In genomic region chr5:114305402-114306207, GRCh38 we compare ENCODE assay signal across 8 cellular contexts. TPM values are rescaled to one million over a fixed set of nuclear protein-coding genes. Genes with fewer than 3 reads are reported as not detected.
DNase-seq lines count a peak whose midpoint lies in the region; ATAC-seq, FAIRE-seq and TF ChIP-seq lines count a peak whose summit lies in the region.

No MANE protein-coding gene starts in this region.

- TF ChIP-seq EP300 in HepG2 (IDR thresholded peaks at IDR 0.05; ENCODE audit: low read depth in 2 of 2, low read length in 2 of 2) (no peak), HepG2 (CRISPR knock-in tag; IDR thresholded peaks at IDR 0.05; ENCODE audit: borderline replicate concordance) (no peak), suprapubic skin (IDR thresholded peaks at IDR 0.05) (no peak)

- H4K91ac ChIP-seq in trophoblast cell (ENCODE audit: low read depth, low read length), result no peak overlapping the region

- peak overlapping the region; percentile 82 for H3K27ac Mint-ChIP-seq in HFFc6

- peaks cover 29% of the 10 kb centered on the region; the same call in 1 of the 2 replicates for H3K36me3 Mint-ChIP-seq in HFFc6 (ENCODE audit: low read depth)

- no peak overlapping the region for H3K4me3 Mint-ChIP-seq in HFFc6

- in situ Hi-C loops in HepG2 (cut with HindIII; ENCODE audit: extremely low pct_ligation_motif_present, low pct_unique_long_range_greater_than_20kb), result no loop called here

- POLR2A ChIA-PET in HepG2 (lab: Yijun Ruan, JAX), result no interaction called here

- no peak overlapping the region for H3K9ac ChIP-seq in HepG2 (ENCODE audit: insufficient read depth, low read depth, low read length)
- H3K9ac ChIP-seq in trophoblast cell (ENCODE audit: low read length), result no peak overlapping the region

- peak; percentile 62 for ATAC-seq in HepG2

- peak; percentile 21 for FAIRE-seq in HepG2 (lab: Jason Lieb, UNC)

- no peaks in the 10 kb centered on the region for H3K36me3 ChIP-seq in HepG2 (replicated peaks in 1 of 2; ENCODE audit: control insufficient read depth in 1 of 2, insufficient read depth in 2 of 2, low read length in 2 of 2)
- no peaks in the 10 kb centered on the region for H3K36me3 ChIP-seq in suprapubic skin
- no peaks in the 10 kb centered on the region for H3K36me3 ChIP-seq in trophoblast cell (ENCODE audit: control insufficient read depth in 1 of 2, insufficient read depth in 2 of 2, low read length in 2 of 2)

- no peaks in the 10 kb centered on the region for H3K79me2 ChIP-seq in HepG2 (ENCODE audit: insufficient read depth, low read length)
- H3K79me2 ChIP-seq in trophoblast cell (ENCODE audit: control insufficient read depth, insufficient read depth, low read length, poor library complexity), result no peaks in the 10 kb centered on the region

- peaks cover 60% of the 10 kb centered on the region for H3K4me1 Mint-ChIP-seq in HFFc6 (ENCODE audit: low read depth)

- no peak overlapping the region for H4K8ac ChIP-seq in trophoblast cell (ENCODE audit: low read depth, low read length)

- DNase-seq in ELF-1 (ENCODE audit: low read depth, low spot score) (peak; percentile 23), HFFc6 (peak; percentile 80), SK-N-DZ (ENCODE audit: low spot score) (peak; percentile 73), HepG2 (ENCODE audit: low spot score) (peak; percentile 1), suprapubic skin (ENCODE audit: low spot score in 2 of 2) (no peak), hippocampal formation (lab: John Stamatoyannopoulos, UW) (no peak), trophoblast cell (no peak), CD1c-positive myeloid dendritic cell (ENCODE audit: extremely low spot score) (no peak)

- H3K27me3 ChIP-seq in HepG2 (ENCODE audit: control insufficient read depth in 1 of 2, insufficient read depth in 2 of 2, low read length in 2 of 2) (no peaks in the 10 kb centered on the region), suprapubic skin (no peaks in the 10 kb centered on the region), trophoblast cell (ENCODE audit: insufficient read depth, low read length) (no peaks in the 10 kb centered on the region)

- 0% methylated on average over 1 of the region's 1 CpG for WGBS in HepG2 (ENCODE audit: low lambda C conversion rate)
- 75% methylated on average over 1 of the region's 1 CpG for WGBS in suprapubic skin
- WGBS in trophoblast cell (ENCODE audit: extremely low coverage, insufficient coverage, insufficient read length), result no CpG with 5 or more reads among the region's 1 CpG

- H3K27me3 Mint-ChIP-seq in HFFc6 (ENCODE audit: insufficient read depth), result no peaks in the 10 kb centered on the region; the same call in 1 of the 2 replicates

- no peak overlapping the region for H3K23ac ChIP-seq in trophoblast cell (ENCODE audit: low read length)

- TF ChIP-seq CTCF in HFFc6 (IDR thresholded peaks at IDR 0.05), result peak; percentile 80
- TF ChIP-seq CTCF in HepG2 (CRISPR knock-in tag; IDR thresholded peaks at IDR 0.05), result peak; percentile 40
- no peak for TF ChIP-seq CTCF in suprapubic skin (IDR thresholded peaks at IDR 0.05)

- no peak overlapping the region for H2BK120ac ChIP-seq in trophoblast cell (ENCODE audit: insufficient read depth, low read length, poor library complexity)

- intact Hi-C loops in HepG2 (cut with micrococcal nuclease; ENCODE audit: unreplicated experiment), result loop anchor here (5.0 to 10.0 kb wide), 2 partner anchors 201 to 628 kb away; no protein-coding TSS in a partner anchor

- H3K4me3 ChIP-seq in HepG2 (replicated peaks in 1 of 3; ENCODE audit: insufficient read depth in 1 of 3, low read depth in 2 of 3, low read length in 3 of 3), result no peak overlapping the region
- no peak overlapping the region for H3K4me3 ChIP-seq in suprapubic skin
- no peak overlapping the region for H3K4me3 ChIP-seq in trophoblast cell (ENCODE audit: low read depth, low read length)

- no peak for TF ChIP-seq POLR2A in HepG2 (IDR thresholded peaks at IDR 0.05; ENCODE audit: insufficient read depth in 1 of 2, low read depth in 2 of 2, low read length in 2 of 2)
- TF ChIP-seq POLR2A in suprapubic skin (IDR thresholded peaks at IDR 0.05), result no peak

- H3K4me2 ChIP-seq in HepG2 (ENCODE audit: low read depth, low read length) (no peak overlapping the region), trophoblast cell (ENCODE audit: low read length) (no peak overlapping the region)

- no peak overlapping the region for H2AFZ ChIP-seq in HepG2 (ENCODE audit: low read length)
- H2AFZ ChIP-seq in trophoblast cell (ENCODE audit: insufficient read depth, low read length, poor library complexity), result no peak overlapping the region

- no peaks in the 10 kb centered on the region for H3K79me1 ChIP-seq in trophoblast cell (ENCODE audit: low read length)

- H3K14ac ChIP-seq in trophoblast cell (ENCODE audit: low read length), result no peak overlapping the region

- H4K12ac ChIP-seq in trophoblast cell (ENCODE audit: low read depth, low read length), result no peak overlapping the region

- no peaks in the 10 kb centered on the region for H3K4me1 ChIP-seq in HepG2 (ENCODE audit: insufficient read depth, low read length)
- no peaks in the 10 kb centered on the region for H3K4me1 ChIP-seq in suprapubic skin
- no peaks in the 10 kb centered on the region for H3K4me1 ChIP-seq in trophoblast cell (ENCODE audit: control insufficient read depth in 1 of 2, insufficient read depth in 2 of 2, low read length in 2 of 2)

- TF ChIP-seq RAD21 in HepG2 (CRISPR knock-in tag; IDR thresholded peaks at IDR 0.05), result no peak

- no peaks in the 10 kb centered on the region for H3K9me3 ChIP-seq in HepG2 (ENCODE audit: low read length)
- H3K9me3 ChIP-seq in suprapubic skin, result no peaks in the 10 kb centered on the region
- H3K9me3 ChIP-seq in trophoblast cell (ENCODE audit: insufficient read depth, low read depth, low read length), result no peaks in the 10 kb centered on the region

- H3K27ac ChIP-seq in HepG2 (ENCODE audit: extremely low read length, insufficient read depth, low read length), result no peak overlapping the region
- no peak overlapping the region for H3K27ac ChIP-seq in suprapubic skin
- no peak overlapping the region for H3K27ac ChIP-seq in trophoblast cell (ENCODE audit: low read depth, low read length)

- no peaks in the 10 kb centered on the region for H3K9me3 Mint-ChIP-seq in HFFc6

- no peak overlapping the region for H2BK12ac ChIP-seq in trophoblast cell (ENCODE audit: low read length)

- no TSS peak for BruUV-seq in HepG2 (replicated peaks; lab: Mats Ljungman, UMichigan)

- H2AK5ac ChIP-seq in trophoblast cell (ENCODE audit: low read length), result no peak overlapping the region

- no peak overlapping the region for H3K18ac ChIP-seq in trophoblast cell (ENCODE audit: low read length)

- no peak overlapping the region for H2BK5ac ChIP-seq in trophoblast cell (ENCODE audit: low read depth, low read length, poor library complexity)

- no peak overlapping the region for H3K4ac ChIP-seq in trophoblast cell (ENCODE audit: low read depth, low read length)

- H4K20me1 ChIP-seq in HepG2 (ENCODE audit: insufficient read depth, low read length), result no peaks in the 10 kb centered on the region

- CTCF ChIA-PET in HepG2 (lab: Yijun Ruan, JAX; ENCODE audit: low intra/inter-chr PET ratio, low total read pairs), result interaction anchor here (1.2 kb wide), 1 partner anchor 204 kb away, joined by 4 read pairs; no protein-coding TSS in a partner anchor

TF ChIP-seq in HepG2, 621 proteins besides CTCF, POLR2A, EP300 and RAD21 (continues in another document):
- TF ChIP-seq CREB1 (IDR thresholded peaks at IDR 0.05) (peak; percentile 70), CREB1 (CRISPR knock-in tag; IDR thresholded peaks at IDR 0.05) (no peak), ZBTB7A (CRISPR knock-in tag; IDR thresholded peaks at IDR 0.05) (no peak)
- TF ChIP-seq, protein P1, sequence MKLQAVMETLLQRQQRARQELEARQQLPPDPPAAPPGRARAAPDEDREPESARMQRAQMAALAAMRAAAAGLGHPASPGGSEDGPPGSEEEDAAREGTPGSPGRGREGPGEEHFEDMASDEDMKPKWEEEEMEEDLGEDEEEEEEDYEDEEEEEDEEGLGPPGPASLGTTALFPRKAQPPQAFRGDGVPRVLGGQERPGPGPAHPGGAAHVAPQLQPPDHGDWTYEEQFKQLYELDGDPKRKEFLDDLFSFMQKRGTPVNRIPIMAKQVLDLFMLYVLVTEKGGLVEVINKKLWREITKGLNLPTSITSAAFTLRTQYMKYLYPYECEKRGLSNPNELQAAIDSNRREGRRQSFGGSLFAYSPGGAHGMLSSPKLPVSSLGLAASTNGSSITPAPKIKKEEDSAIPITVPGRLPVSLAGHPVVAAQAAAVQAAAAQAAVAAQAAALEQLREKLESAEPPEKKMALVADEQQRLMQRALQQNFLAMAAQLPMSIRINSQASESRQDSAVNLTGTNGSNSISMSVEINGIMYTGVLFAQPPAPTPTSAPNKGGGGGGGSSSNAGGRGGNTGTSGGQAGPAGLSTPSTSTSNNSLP (IDR thresholded peaks at IDR 0.05; ENCODE audit: low read depth, low read length), result no peak

RNA-seq across cellular contexts. Expression of gene KCNN2, which starts 56.3 kb away (rescaled TPM):
- 10 to 100 TPM; 13.9 to 51.6 (median 47.0) TPM for total RNA-seq in HFFc6 (2021; fragmentation: NEBNext Ultra II Directional; extraction: Animal tissue kit (Norgen Biotek cat#: 25700))
- 7.4 and 7.5 TPM in 2 replicates for polyA plus RNA-seq in SK-N-DZ (2014; cell fraction: cytosol; rRNA removed)
- polyA plus RNA-seq in SK-N-DZ (2014; cell fraction: nucleus; rRNA removed), result 8.3 and 8.8 TPM in 2 replicates
- total RNA-seq in HepG2 (2016; rRNA removed; fragmentation: Illumina TruSeq; extraction: Trizol) (not detected in 2 replicates), suprapubic skin (1 to 10 TPM in 3 of 4 donors, under 1 TPM in 1; 0.62 to 3.2 (median 2.0) TPM)
- total RNA-seq in HepG2 (2016; cell fraction: cytosol; rRNA removed; fragmentation: Illumina TruSeq; extraction: Trizol; ENCODE audit: low read depth), result 0.18 and 0.20 TPM in 2 replicates
- total RNA-seq in HepG2 (2016; cell fraction: insoluble cytoplasmic fraction; rRNA removed; fragmentation: Illumina TruSeq; extraction: Trizol), result not detected in 2 replicates
- total RNA-seq in HepG2 (2016; cell fraction: membrane; rRNA removed; fragmentation: Illumina TruSeq; extraction: Trizol), result 0.09 TPM in 1 of 2 replicates, not detected in the other
- total RNA-seq in HepG2 (2016; cell fraction: nucleus; rRNA removed; fragmentation: Illumina TruSeq; extraction: Trizol), result 0.12 TPM in 1 of 2 replicates, not detected in the other
- not detected in 2 replicates for polyA plus RNA-seq in HepG2 (2011; rRNA removed)
- polyA plus RNA-seq in HepG2 (2011; cell fraction: cytosol; rRNA removed), result 0.06 TPM in 1 of 2 replicates, not detected in the other
- polyA plus RNA-seq in HepG2 (2011; cell fraction: nucleus; rRNA removed), result 0.07 and 0.11 TPM in 2 replicates
- not detected in 2 replicates for polyA plus RNA-seq in HepG2 (2012)
- polyA plus RNA-seq in HepG2 (2016; cell fraction: cytosol; fragmentation: Illumina TruSeq; extraction: Trizol; ENCODE audit: low read depth), result not detected in 2 replicates
- polyA plus RNA-seq in HepG2 (2016; cell fraction: insoluble cytoplasmic fraction; fragmentation: Illumina TruSeq; extraction: Trizol; ENCODE audit: low read depth), result not detected in 2 replicates
- not detected in 2 replicates for polyA plus RNA-seq in HepG2 (2016; cell fraction: membrane; fragmentation: Illumina TruSeq; extraction: Trizol; ENCODE audit: low read depth)
- polyA plus RNA-seq in HepG2 (2016; cell fraction: nucleus; fragmentation: Illumina TruSeq; extraction: Trizol; ENCODE audit: insufficient read depth, low read depth), result not detected in 2 replicates
- polyA minus RNA-seq in HepG2 (2011; rRNA and poly(A)+ RNA removed; ENCODE audit: low replicate concordance), result 0.04 and 0.35 TPM in 2 replicates
- polyA minus RNA-seq in HepG2 (2011; cell fraction: cytosol; rRNA and poly(A)+ RNA removed), result not detected in 2 replicates
- not detected in 2 replicates for polyA minus RNA-seq in HepG2 (2011; cell fraction: nucleus; rRNA and poly(A)+ RNA removed)
- 0.99 and 1.0 TPM in 2 replicates for polyA plus RNA-seq in trophoblast cell (2013)

Comparison
In these comparisons a context has a peak if more than half of its experiments do, and no peak if none do; other contexts are left out.
1. DNase-seq: peak in ELF-1 (single experiment), HFFc6 (single experiment), SK-N-DZ (single experiment) and HepG2 (single experiment); none in suprapubic skin (0 of 2), hippocampal formation (0 of 2), trophoblast cell (0 of 2) and CD1c-positive myeloid dendritic cell (single experiment).
2. CTCF ChIP-seq: peak in HFFc6 (single experiment) and HepG2 (single experiment); none in suprapubic skin (0 of 2).